In the genomic region with DNA sequence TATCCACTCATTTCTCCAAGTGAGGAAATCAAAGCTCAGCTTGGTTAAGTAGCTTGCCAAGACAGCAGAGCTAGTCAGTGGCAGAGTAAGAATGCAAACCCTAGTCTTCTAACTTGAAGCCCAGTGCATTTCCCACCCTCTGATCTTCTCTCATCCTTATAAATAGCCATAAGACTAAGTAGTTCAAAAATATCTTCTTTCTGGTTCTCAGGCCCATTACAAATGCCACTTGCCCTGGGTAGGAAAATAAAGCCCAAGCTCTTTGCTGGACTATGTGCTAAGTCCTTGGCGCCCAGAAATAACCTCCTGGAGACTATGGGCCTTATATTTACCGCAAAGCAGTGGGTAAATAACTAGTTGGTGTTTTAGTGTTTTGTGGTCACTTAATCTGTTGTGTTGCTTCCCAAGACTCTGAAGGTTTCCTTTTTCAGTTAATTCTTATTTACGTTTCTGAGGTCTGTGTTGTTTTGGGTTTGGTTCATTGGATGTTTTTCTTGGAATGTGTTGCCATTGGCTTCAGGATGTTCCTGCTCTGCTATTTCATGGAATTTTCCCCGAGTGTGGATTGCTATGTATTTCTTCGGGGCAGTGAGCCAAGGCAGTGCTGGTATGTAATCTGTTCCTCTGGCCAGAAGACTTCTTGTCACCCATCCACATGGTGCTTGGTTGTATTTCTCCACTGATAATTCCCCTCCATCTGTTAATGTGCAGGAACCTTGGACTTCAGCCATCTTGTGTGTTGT, we compare ENCODE assay signal across 12 cellular contexts.
DNase-seq lines count a peak whose midpoint lies in the region; ATAC-seq and TF ChIP-seq lines count a peak whose summit lies in the region.
"Had no signal": no experiment of that assay in that cellular context is flagged by ENCODE, and none has a peak within 500 bp of the region (broad histone marks: within the 10 kb centered on the region; RNA-seq: fewer than 3 reads in every experiment).

No MANE protein-coding gene starts in this region.

- H3K4me3 ChIP-seq in breast epithelium, result no peak overlapping the region
- no peak overlapping the region for H3K4me3 ChIP-seq in right atrium auricular region
- no peak overlapping the region for H3K4me3 ChIP-seq in skeletal muscle cell (ENCODE audit: low read depth, low read length)

- ATAC-seq in GM21717 (IDR thresholded peaks at IDR 0.05; ENCODE audit: unreplicated experiment) (no peak), GM19035 (IDR thresholded peaks at IDR 0.05; ENCODE audit: unreplicated experiment) (no peak), GM19452 (IDR thresholded peaks at IDR 0.05; ENCODE audit: unreplicated experiment) (no peak)

- H3K36me3 ChIP-seq in breast epithelium (no peaks in the 10 kb centered on the region), right atrium auricular region (no peaks in the 10 kb centered on the region)
- H3K36me3 ChIP-seq: neutrophil had no signal

- DNase-seq in G401 (ENCODE audit: low spot score) (peak; percentile 99), breast epithelium (ENCODE audit: low spot score in 2 of 2) (peak in 1 of 2 donors; percentile 67), right atrium auricular region (ENCODE audit: low spot score) (peak; percentile 90), skeletal muscle cell (ENCODE audit: low read depth) (peak; percentile 79), GDM1 (lab: John Stamatoyannopoulos, UW) (no peak)
- DNase-seq: activated CD4-positive, alpha-beta T cell treated with anti-CD3 and anti-CD28 coated beads, Interleukin-2, amount 50 U/mL, for 48 hours; CD4-positive, alpha-beta T cell had no signal

- no peak for TF ChIP-seq POLR2A in breast epithelium (IDR thresholded peaks at IDR 0.05)

- no peaks in the 10 kb centered on the region for H3K27me3 ChIP-seq in breast epithelium
- H3K27me3 ChIP-seq in right atrium auricular region, result no peaks in the 10 kb centered on the region
- H3K27me3 ChIP-seq: neutrophil had no signal

- in situ Hi-C loops in G401 (cut with HindIII; ENCODE audit: low sequenced_read_pairs), result no loop called here

- H3K9me3 ChIP-seq in breast epithelium, result no peaks in the 10 kb centered on the region
- no peaks in the 10 kb centered on the region for H3K9me3 ChIP-seq in right atrium auricular region
- H3K9me3 ChIP-seq: neutrophil had no signal

- H3K27ac ChIP-seq in breast epithelium, result peak overlapping the region; percentile 69 to 74
- peak overlapping the region; percentile 56 to 71 for H3K27ac ChIP-seq in right atrium auricular region
- H3K27ac ChIP-seq: HL-60, neutrophil had no signal

- intact Hi-C loops in breast epithelium (cut with DNase I; ENCODE audit: low total_unique reads), result no loop called here

- no peak for TF ChIP-seq CTCF in breast epithelium (IDR thresholded peaks at IDR 0.05)
- TF ChIP-seq CTCF in right atrium auricular region (IDR thresholded peaks at IDR 0.05), result no peak

- H3K4me1 ChIP-seq in breast epithelium (peaks cover 0 to 19% of the 10 kb centered on the region in 2 donors), right atrium auricular region (peaks cover 0 to 27% of the 10 kb centered on the region in 2 donors)
